In the genomic region with DNA sequence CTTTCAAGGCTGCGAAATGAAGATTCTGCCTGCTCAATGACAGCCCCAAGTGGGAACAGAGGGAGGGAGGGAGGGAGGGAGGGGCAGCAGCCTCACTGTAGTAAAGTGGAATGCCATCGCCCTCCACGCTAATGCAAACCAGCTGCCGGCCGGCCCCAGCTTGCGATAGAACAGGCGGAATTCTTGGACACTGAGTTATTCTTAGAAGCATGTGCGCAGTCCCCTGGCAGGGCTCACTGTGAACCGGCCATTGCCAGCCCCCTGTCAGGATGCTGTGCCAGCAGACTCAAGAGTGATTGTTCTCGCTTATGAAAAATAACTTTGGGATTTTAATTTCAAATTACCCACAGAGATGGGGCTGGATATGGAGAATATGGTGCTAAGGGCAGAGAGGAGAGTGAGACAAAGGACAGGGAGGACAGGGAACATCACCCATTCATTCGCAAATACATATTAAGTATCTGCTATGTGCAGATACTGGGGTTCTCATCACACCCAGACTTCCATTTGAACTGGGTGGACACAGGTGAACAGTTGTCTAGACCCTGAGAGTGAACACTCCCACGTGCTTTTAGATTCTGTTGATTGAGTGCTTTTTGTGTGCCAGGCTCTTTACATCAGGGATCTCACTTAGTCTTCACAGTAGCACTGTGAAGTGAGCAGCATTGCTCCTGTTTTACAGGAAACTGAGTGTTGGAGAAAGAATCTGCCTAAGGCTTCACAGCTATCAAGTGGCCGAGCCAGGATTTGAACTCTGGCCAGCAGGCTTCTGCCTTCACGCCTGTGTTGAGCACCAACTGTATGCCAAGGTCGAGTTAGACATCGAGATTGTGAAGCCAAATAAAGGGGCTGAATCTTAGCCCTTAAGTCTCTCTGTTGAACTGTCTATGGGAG, we compare ENCODE assay signal across 13 cellular contexts.
DNase-seq lines count a peak whose midpoint lies in the region; ATAC-seq and TF ChIP-seq lines count a peak whose summit lies in the region.
"Had no signal": no experiment of that assay in that cellular context is flagged by ENCODE, and none has a peak within 500 bp of the region (broad histone marks: within the 10 kb centered on the region; RNA-seq: fewer than 3 reads in every experiment).

No MANE protein-coding gene starts in this region.

- H3K4me3 Mint-ChIP-seq in osteocyte (ENCODE audit: unreplicated experiment) = peak overlapping the region; percentile 32
- H3K4me3 Mint-ChIP-seq: activated naive CD8-positive, alpha-beta T cell treated with anti-CD3 and anti-CD28 coated beads, Interleukin-2, amount 10 ng/mL, durations not matched to agents 7 days and 5 days had no signal

- peaks cover 4 to 20% (median 13%) of the 10 kb centered on the region in 3 donors for H3K4me1 ChIP-seq in gastroesophageal sphincter

- DNase-seq in AG08395 (ENCODE audit: low spot score) (peak; percentile 94), SK-N-DZ (ENCODE audit: low spot score) (peak; percentile 79), osteocyte (ENCODE audit: extremely low spot score, unreplicated experiment) (peak; percentile 94), NCI-H1092 (lab: John Stamatoyannopoulos, UW) (no peak), midbrain (lab: John Stamatoyannopoulos, UW) (no peak), WERI-Rb-1 (no peak)
- no peak for DNase-seq in activated CD4-positive, alpha-beta T cell treated with anti-CD3 and anti-CD28 coated beads, Interleukin-2, amount 50 U/mL, for 4 hours
- DNase-seq: activated naive CD8-positive, alpha-beta T cell treated with anti-CD3 and anti-CD28 coated beads, Interleukin-2, amount 10 ng/mL, durations not matched to agents 7 days and 5 days; AML-193; NCI-H510A; stimulated activated naive CD8-positive, alpha-beta T cell treated with anti-CD3 and anti-CD28 coated beads, Interleukin-15, Interleukin-2, amounts not matched to agents 100 U/mL and 50 U/mL, for 24 hours had no signal

- H3K36me3 ChIP-seq in gastroesophageal sphincter = no peaks in the 10 kb centered on the region
- no peaks in the 10 kb centered on the region for H3K36me3 ChIP-seq in WERI-Rb-1

- peaks cover 24% of the 10 kb centered on the region for H3K4me1 Mint-ChIP-seq in osteocyte (ENCODE audit: unreplicated experiment)
- H3K4me1 Mint-ChIP-seq: activated naive CD8-positive, alpha-beta T cell treated with anti-CD3 and anti-CD28 coated beads, Interleukin-2, amount 10 ng/mL, durations not matched to agents 7 days and 5 days had no signal

- no peaks in the 10 kb centered on the region for H3K36me3 Mint-ChIP-seq in osteocyte (ENCODE audit: unreplicated experiment)
- H3K36me3 Mint-ChIP-seq: activated naive CD8-positive, alpha-beta T cell treated with anti-CD3 and anti-CD28 coated beads, Interleukin-2, amount 10 ng/mL, durations not matched to agents 7 days and 5 days had no signal

- H3K27ac ChIP-seq in gastroesophageal sphincter (peak overlapping the region in 2 of 4 donors; percentile 39 to 54), WERI-Rb-1 (no peak overlapping the region)

- TF ChIP-seq POLR2A in gastroesophageal sphincter (IDR thresholded peaks at IDR 0.05) = no peak

- no peaks in the 10 kb centered on the region for H3K27me3 Mint-ChIP-seq in osteocyte (ENCODE audit: unreplicated experiment)

- ATAC-seq in gastroesophageal sphincter = peak; percentile 96
- ATAC-seq: GM12878; stimulated activated naive CD8-positive, alpha-beta T cell treated with anti-CD3 and anti-CD28 coated beads, Interleukin-15, Interleukin-2, amounts not matched to agents 100 U/mL and 50 U/mL, for 24 hours had no signal

- no peaks in the 10 kb centered on the region for H3K9me3 Mint-ChIP-seq in osteocyte (ENCODE audit: unreplicated experiment)
- H3K9me3 Mint-ChIP-seq: activated naive CD8-positive, alpha-beta T cell treated with anti-CD3 and anti-CD28 coated beads, Interleukin-2, amount 10 ng/mL, durations not matched to agents 7 days and 5 days had no signal

- WGBS in gastroesophageal sphincter (ENCODE audit: low coverage in 1 of 2), 2 donors = 10 to 15% methylated on average over 6 to 12 of the region's 16 CpGs

- no peak for TF ChIP-seq CTCF in gastroesophageal sphincter (IDR thresholded peaks at IDR 0.05)
- TF ChIP-seq CTCF in osteocyte (IDR thresholded peaks at IDR 0.05) = no peak
- TF ChIP-seq CTCF in WERI-Rb-1 (IDR thresholded peaks at IDR 0.05; ENCODE audit: low read depth, low read length) = no peak

- H3K9me3 ChIP-seq in gastroesophageal sphincter = peaks cover 0 to 5% (median 0%) of the 10 kb centered on the region in 3 donors
- no peaks in the 10 kb centered on the region for H3K9me3 ChIP-seq in WERI-Rb-1 (ENCODE audit: severe bottlenecking)

- no peak for TF ChIP-seq EP300 in gastroesophageal sphincter (IDR thresholded peaks at IDR 0.05)

- peak overlapping the region; percentile 97 for H3K27ac Mint-ChIP-seq in osteocyte (ENCODE audit: unreplicated experiment)
- H3K27ac Mint-ChIP-seq: activated naive CD8-positive, alpha-beta T cell treated with anti-CD3 and anti-CD28 coated beads, Interleukin-2, amount 10 ng/mL, durations not matched to agents 7 days and 5 days had no signal

- H3K27me3 ChIP-seq in gastroesophageal sphincter = no peaks in the 10 kb centered on the region
- no peaks in the 10 kb centered on the region for H3K27me3 ChIP-seq in WERI-Rb-1 (ENCODE audit: insufficient read depth, low read depth, severe bottlenecking)

- H3K4me3 ChIP-seq in gastroesophageal sphincter (no peak overlapping the region), WERI-Rb-1 (ENCODE audit: low read depth, low read length) (no peak overlapping the region)
- H3K4me3 ChIP-seq: GM12878 had no signal

Comparison
In these comparisons a context has a peak if more than half of its experiments do, and no peak if none do; other contexts are left out.
1. DNase-seq: peak in AG08395 (single experiment), SK-N-DZ (single experiment) and osteocyte (single experiment); none in NCI-H1092 (single experiment), activated CD4-positive, alpha-beta T cell treated with anti-CD3 and anti-CD28 coated beads, Interleukin-2, amount 50 U/mL, for 4 hours (0 of 2), midbrain (single experiment) and WERI-Rb-1 (single experiment).